ENCODE assay signal across 1 cellular context in the genomic region with DNA sequence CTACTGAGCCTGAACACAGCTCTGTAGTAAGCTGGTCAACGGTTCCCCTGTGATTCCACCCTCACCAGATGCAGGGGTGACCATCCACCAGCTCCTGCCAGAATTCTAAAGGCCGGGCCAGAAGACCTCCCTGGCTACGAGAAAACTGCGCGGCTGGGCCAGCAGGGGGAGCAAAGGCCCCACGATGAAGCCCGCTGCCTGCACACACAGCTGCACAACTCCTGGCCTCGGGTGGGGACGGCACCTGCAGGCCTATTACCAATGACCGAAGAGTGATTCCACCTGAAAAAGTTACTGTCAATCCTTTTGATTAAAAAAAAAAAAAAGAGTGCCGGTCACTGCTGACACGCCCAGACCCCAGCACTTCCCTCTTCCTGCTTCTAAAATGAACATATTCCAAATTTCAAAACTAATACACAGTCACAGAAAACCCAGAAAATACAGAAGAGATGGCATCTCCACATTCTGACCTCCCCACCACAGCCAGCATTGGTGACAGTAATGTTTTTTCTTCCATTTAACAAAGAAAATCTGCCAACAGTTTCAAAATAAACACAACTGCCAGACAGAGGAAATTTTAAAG.
TF ChIP-seq lines count a peak whose summit lies in the region.

No MANE protein-coding gene starts in this region.

TF ChIP-seq in GM12878, 131 proteins besides CTCF, POLR2A, EP300 and RAD21 (continued from another document):
- TF ChIP-seq, protein P1, sequence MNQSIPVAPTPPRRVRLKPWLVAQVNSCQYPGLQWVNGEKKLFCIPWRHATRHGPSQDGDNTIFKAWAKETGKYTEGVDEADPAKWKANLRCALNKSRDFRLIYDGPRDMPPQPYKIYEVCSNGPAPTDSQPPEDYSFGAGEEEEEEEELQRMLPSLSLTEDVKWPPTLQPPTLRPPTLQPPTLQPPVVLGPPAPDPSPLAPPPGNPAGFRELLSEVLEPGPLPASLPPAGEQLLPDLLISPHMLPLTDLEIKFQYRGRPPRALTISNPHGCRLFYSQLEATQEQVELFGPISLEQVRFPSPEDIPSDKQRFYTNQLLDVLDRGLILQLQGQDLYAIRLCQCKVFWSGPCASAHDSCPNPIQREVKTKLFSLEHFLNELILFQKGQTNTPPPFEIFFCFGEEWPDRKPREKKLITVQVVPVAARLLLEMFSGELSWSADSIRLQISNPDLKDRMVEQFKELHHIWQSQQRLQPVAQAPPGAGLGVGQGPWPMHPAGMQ (IDR thresholded peaks at IDR 0.05; ENCODE audit: borderline replicate concordance): no peak
- TF ChIP-seq SUZ12 (IDR thresholded peaks at IDR 0.05; ENCODE audit: unreplicated experiment) (no peak), SMARCA5 (IDR thresholded peaks at IDR 0.05) (no peak), RBBP5 (conservative IDR thresholded peaks at IDR 0.05) (no peak), SREBF2 (IDR thresholded peaks at IDR 0.05; ENCODE audit: low read length) (no peak), SIX5 (IDR thresholded peaks at IDR 0.05; ENCODE audit: low read depth, low read length, severe bottlenecking) (no peak), RUNX3 (IDR thresholded peaks at IDR 0.05; ENCODE audit: low read length) (no peak), FOXK2 (IDR thresholded peaks at IDR 0.05) (no peak), ATF7 (IDR thresholded peaks at IDR 0.05; ENCODE audit: low read depth) (no peak), BMI1 (IDR thresholded peaks at IDR 0.05; ENCODE audit: borderline replicate concordance) (no peak), RELB (IDR thresholded peaks at IDR 0.05; ENCODE audit: low read depth) (no peak)
